Comparison of ENCODE assay signal across 10 cellular contexts in the genomic region with DNA sequence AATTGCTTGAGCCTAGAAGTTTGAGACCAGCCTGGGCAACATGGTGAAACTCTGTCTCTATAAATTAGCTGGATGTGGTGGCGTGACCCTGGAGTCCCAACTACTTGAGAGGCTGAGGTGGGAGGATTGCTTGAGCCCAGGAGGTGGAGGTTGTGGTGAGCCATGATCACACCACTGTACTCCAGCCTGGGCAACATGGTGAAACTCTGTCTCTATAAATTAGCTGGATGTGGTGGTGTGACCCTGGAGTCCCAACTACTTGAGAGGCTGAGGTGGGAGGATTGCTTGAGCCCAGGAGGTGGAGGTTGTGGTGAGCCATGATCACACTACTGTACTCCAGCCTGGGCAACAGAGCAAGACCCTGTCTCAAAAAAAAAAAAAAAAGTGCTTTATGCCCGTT. TPM values are rescaled to one million over a fixed set of nuclear protein-coding genes. Genes with fewer than 3 reads are reported as not detected.
DNase-seq lines count a peak whose midpoint lies in the region; ATAC-seq, FAIRE-seq and TF ChIP-seq lines count a peak whose summit lies in the region.
"Not testable (repeated sequence)": the region's sequence is repeated elsewhere in the genome, so short reads cannot be mapped to it uniquely, and the experiment has no call there.
"Had no signal": no experiment of that assay in that cellular context is flagged by ENCODE, and none has a peak within 500 bp of the region (broad histone marks: within the 10 kb centered on the region; RNA-seq: fewer than 3 reads in every experiment).

No MANE protein-coding gene starts in this region.

- not testable (repeated sequence) for TF ChIP-seq POLR2A in A549 (IDR thresholded peaks at IDR 0.05; ENCODE audit: low read length)

- not testable (repeated sequence) for H3K27me3 Mint-ChIP-seq in activated CD4-positive, alpha-beta memory T cell treated with anti-CD3 and anti-CD28 coated beads for 36 hours; activated T-helper 17 cell treated with anti-CD3 and anti-CD28 coated beads, Interleukin-2, amount 50 U/mL, for 72 hours; stimulated activated naive CD8-positive, alpha-beta T cell treated with anti-CD3 and anti-CD28 coated beads, Interleukin-15, amount 100 ng/mL, for 72 hours

- peaks cover 12% of the 10 kb centered on the region for H3K4me1 Mint-ChIP-seq in activated CD4-positive, alpha-beta memory T cell treated with anti-CD3 and anti-CD28 coated beads for 36 hours (ENCODE audit: low read depth)
- not testable (repeated sequence) for H3K4me1 Mint-ChIP-seq in activated T-helper 17 cell treated with anti-CD3 and anti-CD28 coated beads, Interleukin-2, amount 50 U/mL, for 72 hours
- H3K4me1 Mint-ChIP-seq in stimulated activated naive CD8-positive, alpha-beta T cell treated with anti-CD3 and anti-CD28 coated beads, Interleukin-15, amount 100 ng/mL, for 72 hours = peaks cover 23% of the 10 kb centered on the region

- peak overlapping the region; percentile 39 for H3K4me2 ChIP-seq in A549

- not testable (repeated sequence) for TF ChIP-seq CTCF in A549 (IDR thresholded peaks at IDR 0.05); bronchial epithelial cell (IDR thresholded peaks at IDR 0.05; ENCODE audit: insufficient read depth, low read length, severe bottlenecking); mucosa of descending colon (IDR thresholded peaks at IDR 0.05)

- peaks cover 45% of the 10 kb centered on the region for H3K36me3 Mint-ChIP-seq in activated CD4-positive, alpha-beta memory T cell treated with anti-CD3 and anti-CD28 coated beads for 36 hours
- peaks cover 97% of the 10 kb centered on the region for H3K36me3 Mint-ChIP-seq in activated T-helper 17 cell treated with anti-CD3 and anti-CD28 coated beads, Interleukin-2, amount 50 U/mL, for 72 hours (ENCODE audit: low read depth)

- not testable (repeated sequence) for H3K4me1 ChIP-seq in A549; mucosa of descending colon (ENCODE audit: low read depth)

- H3K4me3 Mint-ChIP-seq in activated CD4-positive, alpha-beta memory T cell treated with anti-CD3 and anti-CD28 coated beads for 36 hours; activated T-helper 17 cell treated with anti-CD3 and anti-CD28 coated beads, Interleukin-2, amount 50 U/mL, for 72 hours; stimulated activated naive CD8-positive, alpha-beta T cell treated with anti-CD3 and anti-CD28 coated beads, Interleukin-15, amount 100 ng/mL, for 72 hours: not testable (repeated sequence)

- peak overlapping the region; percentile 39 for H3K27ac Mint-ChIP-seq in activated CD4-positive, alpha-beta memory T cell treated with anti-CD3 and anti-CD28 coated beads for 36 hours
- H3K27ac Mint-ChIP-seq in activated T-helper 17 cell treated with anti-CD3 and anti-CD28 coated beads, Interleukin-2, amount 50 U/mL, for 72 hours = not testable (repeated sequence)
- H3K27ac Mint-ChIP-seq in stimulated activated naive CD8-positive, alpha-beta T cell treated with anti-CD3 and anti-CD28 coated beads, Interleukin-15, amount 100 ng/mL, for 72 hours = peak overlapping the region in 1 of 2 donors; percentile 61

- H3K9me3 Mint-ChIP-seq in activated CD4-positive, alpha-beta memory T cell treated with anti-CD3 and anti-CD28 coated beads for 36 hours; activated T-helper 17 cell treated with anti-CD3 and anti-CD28 coated beads, Interleukin-2, amount 50 U/mL, for 72 hours; stimulated activated naive CD8-positive, alpha-beta T cell treated with anti-CD3 and anti-CD28 coated beads, Interleukin-15, amount 100 ng/mL, for 72 hours: not testable (repeated sequence)

- FAIRE-seq in A549 (lab: Jason Lieb, UNC) = not testable (repeated sequence)
- peak; percentile 43 for FAIRE-seq in bronchial epithelial cell (lab: Jason Lieb, UNC)

- WGBS in A549 (ENCODE audit: missing lambda C conversion rate) = 78% methylated on average over 2 of the region's 2 CpGs

- DNase-seq in A549 (ENCODE audit: low read depth in 1 of 2, low spot score in 1 of 2); bronchial epithelial cell (ENCODE audit: low read depth); left colon; mucosa of descending colon; stimulated activated naive CD8-positive, alpha-beta T cell treated with anti-CD3 and anti-CD28 coated beads, Interleukin-15, amount 100 ng/mL, for 72 hours: not testable (repeated sequence)
- DNase-seq in activated CD4-positive, alpha-beta memory T cell treated with anti-CD3 and anti-CD28 coated beads for 36 hours = peak; percentile 31
- peak; percentile 26 for DNase-seq in activated T-cell treated with anti-CD3 and anti-CD28 coated beads, Interleukin-2, amount 50 U/mL, for 1 hour

- not testable (repeated sequence) for H3K9me3 ChIP-seq in A549, mucosa of descending colon

- not testable (repeated sequence) for H3K27me3 ChIP-seq in bronchial epithelial cell (ENCODE audit: control insufficient read depth, insufficient read depth, low read length)

- TF ChIP-seq EP300 in A549 (IDR thresholded peaks at IDR 0.05) = not testable (repeated sequence)

- CTCF ChIA-PET in A549 (lab: Yijun Ruan, JAX) = interaction anchor here (1.2 to 1.4 kb wide), 3 partner anchors 9 to 192 kb away, joined by 3 to 5 read pairs (median 3); no protein-coding TSS in a partner anchor
- CTCF ChIA-PET in activated CD4-positive, alpha-beta memory T cell treated with anti-CD3 and anti-CD28 coated beads for 36 hours (lab: Charles Lee) = interaction anchor here (2.7 kb wide), 1 partner anchor 63 kb away, joined by 8 read pairs; no protein-coding TSS in a partner anchor

- intact Hi-C loops in activated CD4-positive, alpha-beta memory T cell treated with anti-CD3 and anti-CD28 coated beads for 36 hours (cut with micrococcal nuclease); left colon (cut with DNase I, micrococcal nuclease); mucosa of descending colon (cut with DNase I, micrococcal nuclease): not testable (repeated sequence)

- POLR2A ChIA-PET in A549 (lab: Yijun Ruan, JAX) = not testable (repeated sequence)
- POLR2A ChIA-PET in activated CD4-positive, alpha-beta memory T cell treated with anti-CD3 and anti-CD28 coated beads for 36 hours (lab: Charles Lee) = interaction anchor here (0.6 kb wide), 1 partner anchor 1643 kb away, joined by 3 read pairs; no protein-coding TSS in a partner anchor

- not testable (repeated sequence) for H3K27ac ChIP-seq in A549

- ATAC-seq in A549 (peak in 1 of 2 experiments; percentile 24; a peak in 2 of 6 replicates), left colon (peak; percentile 19), mucosa of descending colon (peak; percentile 19)
- ATAC-seq in activated T-helper 17 cell treated with anti-CD3 and anti-CD28 coated beads, Interleukin-2, amount 50 U/mL, for 72 hours (replicated peaks) = peak; percentile 78
- ATAC-seq in stimulated activated naive CD8-positive, alpha-beta T cell treated with anti-CD3 and anti-CD28 coated beads, Interleukin-15, amount 100 ng/mL, for 72 hours = peak; percentile 50

- H3K4me3 ChIP-seq in A549; bronchial epithelial cell (ENCODE audit: low read depth, low read length); mucosa of descending colon: not testable (repeated sequence)

- peaks cover 12% of the 10 kb centered on the region for H3K36me3 ChIP-seq in bronchial epithelial cell (ENCODE audit: control insufficient read depth, insufficient read depth, low read length)
- not testable (repeated sequence) for H3K36me3 ChIP-seq in mucosa of descending colon (ENCODE audit: low read depth)

- not testable (repeated sequence) for TF ChIP-seq RAD21 in A549 (conservative IDR thresholded peaks at IDR 0.05 in 1 of 2, IDR thresholded peaks at IDR 0.05 in 1 of 2)

RNA-seq across cellular contexts. Expression of a gene that starts 31.4 kb away (rescaled TPM):
- 157 and 168 TPM in 2 replicates for polyA plus RNA-seq in A549 (2011; rRNA removed)
- polyA plus RNA-seq in A549 (2012; cell fraction: cytosol; rRNA removed) = 124 and 139 TPM in 2 replicates
- 226 and 864 TPM in 2 replicates for polyA plus RNA-seq in A549 (2012; cell fraction: nucleus; rRNA removed)
- polyA plus RNA-seq in A549 (2017; fragmentation: RNase III; extraction: RNeasy Plus Mini Kit Qiagen cat#74134 plus additional on column Dnase treatment) = 123 to 145 TPM (median 134 TPM) in 3 replicates
- 147 and 156 TPM in 2 replicates for polyA minus RNA-seq in A549 (2011; rRNA and poly(A)+ RNA removed)
- total RNA-seq in activated CD4-positive, alpha-beta memory T cell treated with anti-CD3 and anti-CD28 coated beads for 36 hours = 100 to 1,000 TPM; 140 to 149 TPM
- total RNA-seq in activated T-helper 17 cell treated with anti-CD3 and anti-CD28 coated beads, Interleukin-2, amount 50 U/mL, for 72 hours = 100 to 1,000 TPM; 102 to 168 TPM
- total RNA-seq in bronchial epithelial cell = 20.3 and 20.7 TPM in 2 replicates
- total RNA-seq in left colon = 100 to 1,000 TPM; 119 to 133 TPM
- 100 to 1,000 TPM; 113 to 118 (median 117) TPM for total RNA-seq in mucosa of descending colon

RNA-seq across cellular contexts. Expression of a gene that starts 35.0 kb away (rescaled TPM):
- 2.9 and 3.3 TPM in 2 replicates for polyA plus RNA-seq in A549 (2011; rRNA removed)
- polyA plus RNA-seq in A549 (2012; cell fraction: cytosol; rRNA removed) = 2.9 and 3.4 TPM in 2 replicates
- 22.0 and 22.7 TPM in 2 replicates for polyA plus RNA-seq in A549 (2012; cell fraction: nucleus; rRNA removed)
- polyA plus RNA-seq in A549 (2017; fragmentation: RNase III; extraction: RNeasy Plus Mini Kit Qiagen cat#74134 plus additional on column Dnase treatment) = 2.8 to 3.7 TPM (median 3.4 TPM) in 3 replicates
- polyA minus RNA-seq in A549 (2011; rRNA and poly(A)+ RNA removed) = 1.6 and 1.8 TPM in 2 replicates
- total RNA-seq in activated CD4-positive, alpha-beta memory T cell treated with anti-CD3 and anti-CD28 coated beads for 36 hours = 1 to 10 TPM in 1 of 2 experiments, under 1 TPM in 1; 0.63 to 1.3 TPM
- total RNA-seq in activated T-helper 17 cell treated with anti-CD3 and anti-CD28 coated beads, Interleukin-2, amount 50 U/mL, for 72 hours = 1 to 10 TPM in 1 of 2 donors, under 1 TPM in 1; 0.89 to 6.0 TPM
- total RNA-seq in bronchial epithelial cell = 0.38 TPM in 1 of 2 replicates, not detected in the other
- total RNA-seq in left colon = 1 to 10 TPM; 2.2 to 3.4 TPM
- 1 to 10 TPM in 2 of 3 donors, under 1 TPM in 1; 0.38 to 2.6 (median 2.1) TPM for total RNA-seq in mucosa of descending colon
- polyA plus RNA-seq: CD8-positive, alpha-beta memory T cell had no signal

RNA-seq across cellular contexts. Expression of a gene that starts 53.4 kb away (rescaled TPM):
- polyA plus RNA-seq in A549 (2011; rRNA removed) (0.12 and 0.32 TPM in 2 replicates), A549 (2017; fragmentation: RNase III; extraction: RNeasy Plus Mini Kit Qiagen cat#74134 plus additional on column Dnase treatment) (0.09 TPM in 1 of 3 replicates, not detected in the others)
- polyA plus RNA-seq in A549 (2012; cell fraction: cytosol; rRNA removed) = 0.03 TPM in 1 of 2 replicates, not detected in the other
- 0.02 TPM in 1 of 2 replicates, not detected in the other for polyA plus RNA-seq in A549 (2012; cell fraction: nucleus; rRNA removed)
- polyA minus RNA-seq in A549 (2011; rRNA and poly(A)+ RNA removed) = 0.15 TPM in 1 of 2 replicates, not detected in the other
- total RNA-seq in activated CD4-positive, alpha-beta memory T cell treated with anti-CD3 and anti-CD28 coated beads for 36 hours = not detected
- total RNA-seq in activated T-helper 17 cell treated with anti-CD3 and anti-CD28 coated beads, Interleukin-2, amount 50 U/mL, for 72 hours = not detected
- total RNA-seq in bronchial epithelial cell (not detected in 2 replicates), left colon (under 1 TPM; 0.18 to 0.59 TPM), mucosa of descending colon (under 1 TPM in 2 of 3 donors, not detected in 1; 0.23 to 0.48 TPM)
- total RNA-seq: Caco-2; CD8-positive, alpha-beta memory T cell had no signal
- polyA plus RNA-seq: CD8-positive, alpha-beta memory T cell had no signal
